1 cellular context compared by ENCODE assay signal in the genomic region with DNA sequence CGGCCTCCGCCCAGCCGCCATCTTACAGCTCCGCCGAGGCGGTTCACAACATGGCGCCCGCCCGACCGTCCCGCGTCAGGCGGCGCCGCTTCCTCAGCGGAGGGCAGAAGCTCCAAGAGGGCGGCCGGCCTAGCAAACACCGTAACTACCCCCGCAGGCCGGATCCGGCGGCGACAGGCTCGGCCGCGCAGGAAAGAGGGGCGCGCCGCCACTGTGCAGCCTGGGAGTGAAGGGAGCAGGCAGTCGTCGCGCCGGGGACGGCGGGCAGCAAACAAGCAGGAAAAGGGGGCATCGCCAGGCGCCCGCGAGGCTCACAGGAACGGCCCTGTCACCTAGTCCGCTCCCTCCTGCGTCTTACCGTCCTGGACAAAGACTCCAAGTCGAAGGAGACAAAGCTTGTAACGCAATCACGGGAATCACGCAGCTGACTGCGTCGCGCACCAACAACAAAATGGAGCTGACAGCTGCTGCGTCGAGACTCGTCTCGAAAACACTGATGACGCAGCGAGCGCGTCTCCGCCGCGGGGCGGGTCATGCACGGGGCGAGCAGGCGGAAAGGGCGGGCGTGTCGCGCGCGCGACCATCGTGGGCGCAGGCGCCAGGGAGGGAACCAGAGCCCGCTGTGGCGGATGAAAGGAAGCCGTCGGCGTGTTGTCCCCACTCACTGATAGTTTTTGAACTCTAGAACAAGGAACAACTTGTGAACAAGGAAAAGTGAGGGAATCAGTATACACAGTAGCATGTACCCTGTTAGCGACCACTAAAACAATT.
TF ChIP-seq lines count a peak whose summit lies in the region.

A gene (minus strand): TSS at position 453 of the 771 bp plus-strand sequence. CDS start 2,796 bp downstream, outside the sequence.

TF ChIP-seq in K562, 482 proteins besides CTCF, POLR2A, EP300 and RAD21 (continued from another document and continues in another):
- TF ChIP-seq ZKSCAN1 (IDR thresholded peaks at IDR 0.05; ENCODE audit: low read depth, low read length) (0 out of 2 replicates have a peak, but pooled peaks have one; percentile 10), CBX1 (IDR thresholded peaks at IDR 0.05; ENCODE audit: low read depth) (peak; percentile 80; the same call in 1 of the 2 replicates), ZNF263 (CRISPR knock-in tag; IDR thresholded peaks at IDR 0.05; ENCODE audit: borderline replicate concordance) (peak; percentile 34), POLR2G (IDR thresholded peaks at IDR 0.05; ENCODE audit: low read depth, low read length) (peak; percentile 99), PML (IDR thresholded peaks at IDR 0.05; ENCODE audit: low read length) (peak; percentile 87), ZNF436 (CRISPR knock-in tag; IDR thresholded peaks at IDR 0.05) (no peak), ATF1 (CRISPR knock-in tag; IDR thresholded peaks at IDR 0.05) (peak; percentile 71), ATF1 (tag; IDR thresholded peaks at IDR 0.05) (peak; percentile 97), ELF2 (CRISPR knock-in tag; IDR thresholded peaks at IDR 0.05) (no peak), PTRF (tag; IDR thresholded peaks at IDR 0.05) (no peak), SAFB (IDR thresholded peaks at IDR 0.05; ENCODE audit: borderline replicate concordance, low read depth, low read length) (peak; percentile 88), U2AF1 (optimal IDR thresholded peaks at IDR 0.05; ENCODE audit: low read depth, low read length) (peak; percentile 64), MXI1 (IDR thresholded peaks at IDR 0.05; ENCODE audit: low read depth, low read length) (0 out of 2 replicates have a peak, but pooled peaks have one; percentile 32), ZNF561 (CRISPR knock-in tag; conservative IDR thresholded peaks at IDR 0.05) (no peak), ZNF75A (CRISPR knock-in tag; IDR thresholded peaks at IDR 0.05) (no peak), TBL1XR1 (IDR thresholded peaks at IDR 0.05; ENCODE audit: low read length in 2 of 2) (peak in 1 of 2 experiments; percentile 63; a peak in 1 of 4 replicates), XRCC5 (IDR thresholded peaks at IDR 0.05; ENCODE audit: low read depth, low read length) (0 out of 2 replicates have a peak, but pooled peaks have one; percentile 20), EP400 (IDR thresholded peaks at IDR 0.05) (peak; percentile 91), ZNF239 (CRISPR knock-in tag; IDR thresholded peaks at IDR 0.05) (no peak), DACH1 (IDR thresholded peaks at IDR 0.05; ENCODE audit: partially characterized antibody) (peak; percentile 74), FIP1L1 (IDR thresholded peaks at IDR 0.05; ENCODE audit: low read depth, low read length, poor library complexity, severe bottlenecking) (peak; percentile 70), MAZ (CRISPR knock-in tag; conservative IDR thresholded peaks at IDR 0.05 in 1 of 2, IDR thresholded peaks at IDR 0.05 in 1 of 2) (peak; percentile 70 to 82), NONO (IDR thresholded peaks at IDR 0.05; ENCODE audit: low read depth in 2 of 2, low read length in 1 of 2) (peak in 1 of 2 experiments; percentile 59; a peak in 2 of 4 replicates), EGR1 (conservative IDR thresholded peaks at IDR 0.05) (0 out of 2 replicates have a peak, but pooled peaks have one; percentile 9), HCFC1 (IDR thresholded peaks at IDR 0.05; ENCODE audit: low read depth, low read length) (peak; percentile 37), NFE2 (IDR thresholded peaks at IDR 0.05; ENCODE audit: low read depth) (peak; percentile 43; the same call in 1 of the 2 replicates), RB1 (IDR thresholded peaks at IDR 0.05; ENCODE audit: low read depth) (peak; percentile 55; the same call in 1 of the 2 replicates)
- TF ChIP-seq, protein P1, sequence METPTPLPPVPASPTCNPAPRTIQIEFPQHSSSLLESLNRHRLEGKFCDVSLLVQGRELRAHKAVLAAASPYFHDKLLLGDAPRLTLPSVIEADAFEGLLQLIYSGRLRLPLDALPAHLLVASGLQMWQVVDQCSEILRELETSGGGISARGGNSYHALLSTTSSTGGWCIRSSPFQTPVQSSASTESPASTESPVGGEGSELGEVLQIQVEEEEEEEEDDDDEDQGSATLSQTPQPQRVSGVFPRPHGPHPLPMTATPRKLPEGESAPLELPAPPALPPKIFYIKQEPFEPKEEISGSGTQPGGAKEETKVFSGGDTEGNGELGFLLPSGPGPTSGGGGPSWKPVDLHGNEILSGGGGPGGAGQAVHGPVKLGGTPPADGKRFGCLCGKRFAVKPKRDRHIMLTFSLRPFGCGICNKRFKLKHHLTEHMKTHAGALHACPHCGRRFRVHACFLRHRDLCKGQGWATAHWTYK (CRISPR knock-in tag; IDR thresholded peaks at IDR 0.05) = 0 out of 2 replicates have a peak, but pooled peaks have one; percentile 30
- TF ChIP-seq, protein P2, sequence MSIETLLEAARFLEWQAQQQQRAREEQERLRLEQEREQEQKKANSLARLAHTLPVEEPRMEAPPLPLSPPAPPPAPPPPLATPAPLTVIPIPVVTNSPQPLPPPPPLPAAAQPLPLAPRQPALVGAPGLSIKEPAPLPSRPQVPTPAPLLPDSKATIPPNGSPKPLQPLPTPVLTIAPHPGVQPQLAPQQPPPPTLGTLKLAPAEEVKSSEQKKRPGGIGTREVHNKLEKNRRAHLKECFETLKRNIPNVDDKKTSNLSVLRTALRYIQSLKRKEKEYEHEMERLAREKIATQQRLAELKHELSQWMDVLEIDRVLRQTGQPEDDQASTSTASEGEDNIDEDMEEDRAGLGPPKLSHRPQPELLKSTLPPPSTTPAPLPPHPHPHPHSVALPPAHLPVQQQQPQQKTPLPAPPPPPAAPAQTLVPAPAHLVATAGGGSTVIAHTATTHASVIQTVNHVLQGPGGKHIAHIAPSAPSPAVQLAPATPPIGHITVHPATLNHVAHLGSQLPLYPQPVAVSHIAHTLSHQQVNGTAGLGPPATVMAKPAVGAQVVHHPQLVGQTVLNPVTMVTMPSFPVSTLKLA (conservative IDR thresholded peaks at IDR 0.05) = peak; percentile 74 to 84; a peak in 3 of 4 replicates
- TF ChIP-seq, protein P3, sequence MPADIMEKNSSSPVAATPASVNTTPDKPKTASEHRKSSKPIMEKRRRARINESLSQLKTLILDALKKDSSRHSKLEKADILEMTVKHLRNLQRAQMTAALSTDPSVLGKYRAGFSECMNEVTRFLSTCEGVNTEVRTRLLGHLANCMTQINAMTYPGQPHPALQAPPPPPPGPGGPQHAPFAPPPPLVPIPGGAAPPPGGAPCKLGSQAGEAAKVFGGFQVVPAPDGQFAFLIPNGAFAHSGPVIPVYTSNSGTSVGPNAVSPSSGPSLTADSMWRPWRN (IDR thresholded peaks at IDR 0.05; ENCODE audit: low read depth) = no peak
- TF ChIP-seq, protein P4, sequence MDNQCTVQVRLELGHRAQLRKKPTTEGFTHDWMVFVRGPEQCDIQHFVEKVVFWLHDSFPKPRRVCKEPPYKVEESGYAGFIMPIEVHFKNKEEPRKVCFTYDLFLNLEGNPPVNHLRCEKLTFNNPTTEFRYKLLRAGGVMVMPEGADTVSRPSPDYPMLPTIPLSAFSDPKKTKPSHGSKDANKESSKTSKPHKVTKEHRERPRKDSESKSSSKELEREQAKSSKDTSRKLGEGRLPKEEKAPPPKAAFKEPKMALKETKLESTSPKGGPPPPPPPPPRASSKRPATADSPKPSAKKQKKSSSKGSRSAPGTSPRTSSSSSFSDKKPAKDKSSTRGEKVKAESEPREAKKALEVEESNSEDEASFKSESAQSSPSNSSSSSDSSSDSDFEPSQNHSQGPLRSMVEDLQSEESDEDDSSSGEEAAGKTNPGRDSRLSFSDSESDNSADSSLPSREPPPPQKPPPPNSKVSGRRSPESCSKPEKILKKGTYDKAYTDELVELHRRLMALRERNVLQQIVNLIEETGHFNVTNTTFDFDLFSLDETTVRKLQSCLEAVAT (IDR thresholded peaks at IDR 0.05) = peak in 1 of 2 experiments; percentile 82; a peak in 2 of 4 replicates
- TF ChIP-seq, protein P5, sequence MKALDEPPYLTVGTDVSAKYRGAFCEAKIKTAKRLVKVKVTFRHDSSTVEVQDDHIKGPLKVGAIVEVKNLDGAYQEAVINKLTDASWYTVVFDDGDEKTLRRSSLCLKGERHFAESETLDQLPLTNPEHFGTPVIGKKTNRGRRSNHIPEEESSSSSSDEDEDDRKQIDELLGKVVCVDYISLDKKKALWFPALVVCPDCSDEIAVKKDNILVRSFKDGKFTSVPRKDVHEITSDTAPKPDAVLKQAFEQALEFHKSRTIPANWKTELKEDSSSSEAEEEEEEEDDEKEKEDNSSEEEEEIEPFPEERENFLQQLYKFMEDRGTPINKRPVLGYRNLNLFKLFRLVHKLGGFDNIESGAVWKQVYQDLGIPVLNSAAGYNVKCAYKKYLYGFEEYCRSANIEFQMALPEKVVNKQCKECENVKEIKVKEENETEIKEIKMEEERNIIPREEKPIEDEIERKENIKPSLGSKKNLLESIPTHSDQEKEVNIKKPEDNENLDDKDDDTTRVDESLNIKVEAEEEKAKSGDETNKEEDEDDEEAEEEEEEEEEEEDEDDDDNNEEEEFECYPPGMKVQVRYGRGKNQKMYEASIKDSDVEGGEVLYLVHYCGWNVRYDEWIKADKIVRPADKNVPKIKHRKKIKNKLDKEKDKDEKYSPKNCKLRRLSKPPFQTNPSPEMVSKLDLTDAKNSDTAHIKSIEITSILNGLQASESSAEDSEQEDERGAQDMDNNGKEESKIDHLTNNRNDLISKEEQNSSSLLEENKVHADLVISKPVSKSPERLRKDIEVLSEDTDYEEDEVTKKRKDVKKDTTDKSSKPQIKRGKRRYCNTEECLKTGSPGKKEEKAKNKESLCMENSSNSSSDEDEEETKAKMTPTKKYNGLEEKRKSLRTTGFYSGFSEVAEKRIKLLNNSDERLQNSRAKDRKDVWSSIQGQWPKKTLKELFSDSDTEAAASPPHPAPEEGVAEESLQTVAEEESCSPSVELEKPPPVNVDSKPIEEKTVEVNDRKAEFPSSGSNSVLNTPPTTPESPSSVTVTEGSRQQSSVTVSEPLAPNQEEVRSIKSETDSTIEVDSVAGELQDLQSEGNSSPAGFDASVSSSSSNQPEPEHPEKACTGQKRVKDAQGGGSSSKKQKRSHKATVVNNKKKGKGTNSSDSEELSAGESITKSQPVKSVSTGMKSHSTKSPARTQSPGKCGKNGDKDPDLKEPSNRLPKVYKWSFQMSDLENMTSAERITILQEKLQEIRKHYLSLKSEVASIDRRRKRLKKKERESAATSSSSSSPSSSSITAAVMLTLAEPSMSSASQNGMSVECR (CRISPR knock-in tag; IDR thresholded peaks at IDR 0.05) = peak; percentile 92
- TF ChIP-seq, protein P6, sequence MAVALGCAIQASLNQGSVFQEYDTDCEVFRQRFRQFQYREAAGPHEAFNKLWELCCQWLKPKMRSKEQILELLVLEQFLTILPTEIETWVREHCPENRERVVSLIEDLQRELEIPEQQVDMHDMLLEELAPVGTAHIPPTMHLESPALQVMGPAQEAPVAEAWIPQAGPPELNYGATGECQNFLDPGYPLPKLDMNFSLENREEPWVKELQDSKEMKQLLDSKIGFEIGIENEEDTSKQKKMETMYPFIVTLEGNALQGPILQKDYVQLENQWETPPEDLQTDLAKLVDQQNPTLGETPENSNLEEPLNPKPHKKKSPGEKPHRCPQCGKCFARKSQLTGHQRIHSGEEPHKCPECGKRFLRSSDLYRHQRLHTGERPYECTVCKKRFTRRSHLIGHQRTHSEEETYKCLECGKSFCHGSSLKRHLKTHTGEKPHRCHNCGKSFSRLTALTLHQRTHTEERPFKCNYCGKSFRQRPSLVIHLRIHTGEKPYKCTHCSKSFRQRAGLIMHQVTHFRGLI (CRISPR knock-in tag; IDR thresholded peaks at IDR 0.05) = no peak
- TF ChIP-seq, protein P7, sequence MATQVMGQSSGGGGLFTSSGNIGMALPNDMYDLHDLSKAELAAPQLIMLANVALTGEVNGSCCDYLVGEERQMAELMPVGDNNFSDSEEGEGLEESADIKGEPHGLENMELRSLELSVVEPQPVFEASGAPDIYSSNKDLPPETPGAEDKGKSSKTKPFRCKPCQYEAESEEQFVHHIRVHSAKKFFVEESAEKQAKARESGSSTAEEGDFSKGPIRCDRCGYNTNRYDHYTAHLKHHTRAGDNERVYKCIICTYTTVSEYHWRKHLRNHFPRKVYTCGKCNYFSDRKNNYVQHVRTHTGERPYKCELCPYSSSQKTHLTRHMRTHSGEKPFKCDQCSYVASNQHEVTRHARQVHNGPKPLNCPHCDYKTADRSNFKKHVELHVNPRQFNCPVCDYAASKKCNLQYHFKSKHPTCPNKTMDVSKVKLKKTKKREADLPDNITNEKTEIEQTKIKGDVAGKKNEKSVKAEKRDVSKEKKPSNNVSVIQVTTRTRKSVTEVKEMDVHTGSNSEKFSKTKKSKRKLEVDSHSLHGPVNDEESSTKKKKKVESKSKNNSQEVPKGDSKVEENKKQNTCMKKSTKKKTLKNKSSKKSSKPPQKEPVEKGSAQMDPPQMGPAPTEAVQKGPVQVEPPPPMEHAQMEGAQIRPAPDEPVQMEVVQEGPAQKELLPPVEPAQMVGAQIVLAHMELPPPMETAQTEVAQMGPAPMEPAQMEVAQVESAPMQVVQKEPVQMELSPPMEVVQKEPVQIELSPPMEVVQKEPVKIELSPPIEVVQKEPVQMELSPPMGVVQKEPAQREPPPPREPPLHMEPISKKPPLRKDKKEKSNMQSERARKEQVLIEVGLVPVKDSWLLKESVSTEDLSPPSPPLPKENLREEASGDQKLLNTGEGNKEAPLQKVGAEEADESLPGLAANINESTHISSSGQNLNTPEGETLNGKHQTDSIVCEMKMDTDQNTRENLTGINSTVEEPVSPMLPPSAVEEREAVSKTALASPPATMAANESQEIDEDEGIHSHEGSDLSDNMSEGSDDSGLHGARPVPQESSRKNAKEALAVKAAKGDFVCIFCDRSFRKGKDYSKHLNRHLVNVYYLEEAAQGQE (CRISPR knock-in tag; IDR thresholded peaks at IDR 0.05; ENCODE audit: low read depth) = no peak
- TF ChIP-seq, protein P8, sequence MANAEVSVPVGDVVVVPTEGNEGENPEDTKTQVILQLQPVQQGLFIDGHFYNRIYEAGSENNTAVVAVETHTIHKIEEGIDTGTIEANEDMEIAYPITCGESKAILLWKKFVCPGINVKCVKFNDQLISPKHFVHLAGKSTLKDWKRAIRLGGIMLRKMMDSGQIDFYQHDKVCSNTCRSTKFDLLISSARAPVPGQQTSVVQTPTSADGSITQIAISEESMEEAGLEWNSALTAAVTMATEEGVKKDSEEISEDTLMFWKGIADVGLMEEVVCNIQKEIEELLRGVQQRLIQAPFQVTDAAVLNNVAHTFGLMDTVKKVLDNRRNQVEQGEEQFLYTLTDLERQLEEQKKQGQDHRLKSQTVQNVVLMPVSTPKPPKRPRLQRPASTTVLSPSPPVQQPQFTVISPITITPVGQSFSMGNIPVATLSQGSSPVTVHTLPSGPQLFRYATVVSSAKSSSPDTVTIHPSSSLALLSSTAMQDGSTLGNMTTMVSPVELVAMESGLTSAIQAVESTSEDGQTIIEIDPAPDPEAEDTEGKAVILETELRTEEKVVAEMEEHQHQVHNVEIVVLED (CRISPR knock-in tag; IDR thresholded peaks at IDR 0.05) = peak; percentile 51
- TF ChIP-seq, protein P9, sequence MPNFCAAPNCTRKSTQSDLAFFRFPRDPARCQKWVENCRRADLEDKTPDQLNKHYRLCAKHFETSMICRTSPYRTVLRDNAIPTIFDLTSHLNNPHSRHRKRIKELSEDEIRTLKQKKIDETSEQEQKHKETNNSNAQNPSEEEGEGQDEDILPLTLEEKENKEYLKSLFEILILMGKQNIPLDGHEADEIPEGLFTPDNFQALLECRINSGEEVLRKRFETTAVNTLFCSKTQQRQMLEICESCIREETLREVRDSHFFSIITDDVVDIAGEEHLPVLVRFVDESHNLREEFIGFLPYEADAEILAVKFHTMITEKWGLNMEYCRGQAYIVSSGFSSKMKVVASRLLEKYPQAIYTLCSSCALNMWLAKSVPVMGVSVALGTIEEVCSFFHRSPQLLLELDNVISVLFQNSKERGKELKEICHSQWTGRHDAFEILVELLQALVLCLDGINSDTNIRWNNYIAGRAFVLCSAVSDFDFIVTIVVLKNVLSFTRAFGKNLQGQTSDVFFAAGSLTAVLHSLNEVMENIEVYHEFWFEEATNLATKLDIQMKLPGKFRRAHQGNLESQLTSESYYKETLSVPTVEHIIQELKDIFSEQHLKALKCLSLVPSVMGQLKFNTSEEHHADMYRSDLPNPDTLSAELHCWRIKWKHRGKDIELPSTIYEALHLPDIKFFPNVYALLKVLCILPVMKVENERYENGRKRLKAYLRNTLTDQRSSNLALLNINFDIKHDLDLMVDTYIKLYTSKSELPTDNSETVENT (CRISPR knock-in tag; IDR thresholded peaks at IDR 0.05) = peak; percentile 45; the same call in 1 of the 2 replicates
